In the genomic region with DNA sequence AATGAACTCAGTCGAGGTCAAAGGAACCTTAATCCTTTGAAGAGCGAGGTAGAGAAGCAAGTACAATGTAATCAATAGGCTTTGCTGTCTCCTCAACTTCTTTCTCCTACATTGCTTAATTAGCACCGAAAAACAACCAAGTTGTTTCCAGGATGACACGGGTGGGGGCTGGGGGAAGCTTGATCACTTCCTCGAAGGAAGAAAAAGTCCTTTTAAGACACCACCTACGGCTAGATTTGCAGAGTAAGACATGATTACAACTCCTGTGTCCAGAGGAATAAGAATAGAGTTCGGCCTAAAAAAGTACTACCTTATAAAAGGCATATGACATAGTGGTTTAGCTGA, we compare ENCODE assay signal across 8 cellular contexts. TPM values are rescaled to one million over a fixed set of nuclear protein-coding genes. Genes with fewer than 3 reads are reported as not detected.
DNase-seq lines count a peak whose midpoint lies in the region; ATAC-seq and TF ChIP-seq lines count a peak whose summit lies in the region.

No MANE protein-coding gene starts in this region.

- H3K27me3 ChIP-seq in SK-N-SH (ENCODE audit: insufficient read depth): no peaks in the 10 kb centered on the region
- H3K27me3 ChIP-seq in NT2/D1 (ENCODE audit: insufficient read depth, insufficient read length): no peaks in the 10 kb centered on the region
- no peaks in the 10 kb centered on the region for H3K27me3 ChIP-seq in upper lobe of right lung

- H3K9ac ChIP-seq in SK-N-SH (peak overlapping the region; percentile 100), NT2/D1 (ENCODE audit: insufficient read length, low read depth) (peak overlapping the region; percentile 71)

- no peaks in the 10 kb centered on the region for H3K9me2 ChIP-seq in SK-N-SH

- no peaks in the 10 kb centered on the region for H3K27me3 Mint-ChIP-seq in memory B cell

- H3F3A ChIP-seq in SK-N-SH (replicated peaks; ENCODE audit: insufficient read depth): peaks cover 41% of the 10 kb centered on the region

- H3K36me3 ChIP-seq in SK-N-SH (replicated peaks in 1 of 2; ENCODE audit: control insufficient read depth in 1 of 2, insufficient read depth in 2 of 2, low read length in 1 of 2) (peaks cover 0 to 4% of the 10 kb centered on the region in 2 experiments), NT2/D1 (ENCODE audit: insufficient read depth, insufficient read length, low read length) (no peaks in the 10 kb centered on the region), upper lobe of right lung (no peaks in the 10 kb centered on the region)

- ATAC-seq in SK-N-SH treated with all-trans-retinoic acid at 6 μM for 48 hours (no peak), memory B cell (ENCODE audit: low read depth) (no peak), upper lobe of right lung (no peak)

- no peaks in the 10 kb centered on the region for H3K9me3 Mint-ChIP-seq in memory B cell

- H3K4me1 ChIP-seq in SK-N-SH (ENCODE audit: control insufficient read depth in 1 of 2, insufficient read depth in 2 of 2, low read depth in 1 of 2, low read length in 1 of 2) (peaks cover 0 to 5% of the 10 kb centered on the region in 2 experiments; a peak in 2 of 4 replicates), NT2/D1 (ENCODE audit: insufficient read depth, insufficient read length) (no peaks in the 10 kb centered on the region), upper lobe of right lung (peaks cover 13% of the 10 kb centered on the region)

- H3K27ac ChIP-seq in SK-N-SH (ENCODE audit: low read depth in 2 of 2, low read length in 1 of 2) (peak overlapping the region; percentile 99 to 100), caudate nucleus (ENCODE audit: low read depth, low read length) (peak overlapping the region; percentile 100), upper lobe of right lung (peak overlapping the region; percentile 100)

- peak overlapping the region; percentile 99 for H3K27ac Mint-ChIP-seq in memory B cell

- peaks cover 2% of the 10 kb centered on the region for H3K36me3 Mint-ChIP-seq in memory B cell

- POLR2A ChIA-PET in SK-N-SH (lab: Yijun Ruan, JAX): interaction anchor here (0.7 to 1.9 kb wide), 12 partner anchors 13 to 452 kb away, joined by 3 to 16 read pairs (median 4); no protein-coding TSS in a partner anchor

- CTCF ChIA-PET in SK-N-SH (lab: Yijun Ruan, JAX): interaction anchor here (0.6 to 7.2 kb wide), 45 partner anchors 9 to 580 kb away, joined by 3 to 128 read pairs (median 10); no protein-coding TSS in a partner anchor

- no peaks in the 10 kb centered on the region for H4K20me1 ChIP-seq in SK-N-SH (ENCODE audit: insufficient read depth)

- H3K4me3 Mint-ChIP-seq in memory B cell: peak overlapping the region; percentile 94

- no peak for TF ChIP-seq EP300 in SK-N-SH (IDR thresholded peaks at IDR 0.05; ENCODE audit: borderline replicate concordance in 1 of 2, low read depth in 1 of 2, low read length in 1 of 2)

- peak overlapping the region; percentile 32 for H2AFZ ChIP-seq in SK-N-SH (ENCODE audit: low read depth)

- TF ChIP-seq CTCF in SK-N-SH (IDR thresholded peaks at IDR 0.05) (no peak), upper lobe of right lung (IDR thresholded peaks at IDR 0.05) (no peak)

- H3K4me3 ChIP-seq in SK-N-SH (ENCODE audit: low read depth in 2 of 2, low read length in 1 of 2) (peak overlapping the region; percentile 89 to 94), NT2/D1 (ENCODE audit: insufficient read length, low read depth) (peak overlapping the region; percentile 52), upper lobe of right lung (peak overlapping the region; percentile 72)

- DNase-seq in SK-N-SH: no peak
- no peak for DNase-seq in NT2/D1 (ENCODE audit: low read depth, low spot score)
- DNase-seq in caudate nucleus (lab: John Stamatoyannopoulos, UW): peak in 10 of 61 donors; percentile 1 to 26 (median 18)
- DNase-seq in memory B cell (ENCODE audit: low spot score in 2 of 2): peak; percentile 7 to 13
- no peak for DNase-seq in upper lobe of right lung
- no peak for DNase-seq in activated CD8-positive, alpha-beta memory T cell treated with anti-CD3 and anti-CD28 coated beads, Interleukin-2, amount 50 U/mL, for 4 hours
- DNase-seq in NK-92 treated with Interleukin-12 subunit alpha and Interleukin-12 subunit beta, amount 100 ng/mL, for 24 hours (lab: John Stamatoyannopoulos, UW): no peak

- H3K4me1 Mint-ChIP-seq in memory B cell: peaks cover 7% of the 10 kb centered on the region

- H3K4me2 ChIP-seq in SK-N-SH: peak overlapping the region; percentile 72

- under 1% methylated on average over 7 of the region's 7 CpGs for WGBS in SK-N-SH (ENCODE audit: low lambda C conversion rate)

- intact Hi-C loops in upper lobe of right lung (cut with DNase I): loop anchor here (10.0 kb wide), 1 partner anchor 279 kb away; no protein-coding TSS in a partner anchor

- no peak for TF ChIP-seq RAD21 in SK-N-SH (IDR thresholded peaks at IDR 0.05; ENCODE audit: low read length)

- H3K79me2 ChIP-seq in SK-N-SH (ENCODE audit: insufficient read depth): peaks cover 42% of the 10 kb centered on the region

- H3K9me3 ChIP-seq in SK-N-SH: no peaks in the 10 kb centered on the region
- H3K9me3 ChIP-seq in NT2/D1 (ENCODE audit: insufficient read depth, low read length): no peaks in the 10 kb centered on the region
- H3K9me3 ChIP-seq in upper lobe of right lung: no peaks in the 10 kb centered on the region

TF ChIP-seq in SK-N-SH, 30 proteins besides CTCF, POLR2A, EP300 and RAD21:
- TF ChIP-seq FOXM1 (IDR thresholded peaks at IDR 0.05; ENCODE audit: low read depth) (no peak), NFIC (IDR thresholded peaks at IDR 0.05; ENCODE audit: borderline replicate concordance) (no peak), TCF12 (IDR thresholded peaks at IDR 0.05) (no peak)

TF ChIP-seq in SK-N-SH treated with all-trans-retinoic acid at 6 μM for 48 hours, 23 proteins besides CTCF, POLR2A, EP300 and RAD21:
- TF ChIP-seq ZFP3 (CRISPR knock-in tag; IDR thresholded peaks at IDR 0.05): no peak
- TF ChIP-seq ARNTL (CRISPR knock-in tag; IDR thresholded peaks at IDR 0.05; ENCODE audit: borderline replicate concordance, low read depth): no peak
- TF ChIP-seq PATZ1 (CRISPR knock-in tag; IDR thresholded peaks at IDR 0.05; ENCODE audit: borderline replicate concordance): no peak
- TF ChIP-seq PPARA (CRISPR knock-in tag; IDR thresholded peaks at IDR 0.05; ENCODE audit: borderline replicate concordance): no peak
- no peak for TF ChIP-seq ZNF70 (CRISPR knock-in tag; IDR thresholded peaks at IDR 0.05)
- TF ChIP-seq ZFP30 (CRISPR knock-in tag; IDR thresholded peaks at IDR 0.05): no peak
- TF ChIP-seq ESRRG (CRISPR knock-in tag; IDR thresholded peaks at IDR 0.05): no peak
- no peak for TF ChIP-seq RARB (CRISPR knock-in tag; IDR thresholded peaks at IDR 0.05)
- TF ChIP-seq OSR1 (CRISPR knock-in tag; IDR thresholded peaks at IDR 0.05): no peak
- no peak for TF ChIP-seq ZNF565 (CRISPR knock-in tag; conservative IDR thresholded peaks at IDR 0.05; ENCODE audit: low read depth)
- TF ChIP-seq TCF4 (CRISPR knock-in tag; IDR thresholded peaks at IDR 0.05; ENCODE audit: borderline replicate concordance): no peak
- no peak for TF ChIP-seq TOX (CRISPR knock-in tag; IDR thresholded peaks at IDR 0.05; ENCODE audit: borderline replicate concordance)
- no peak for TF ChIP-seq BACH2 (CRISPR knock-in tag; IDR thresholded peaks at IDR 0.05; ENCODE audit: borderline replicate concordance)

RNA-seq across cellular contexts. Expression of gene ARRDC3, which starts 0.8 kb away (rescaled TPM):
- 24.6 and 26.0 TPM in 2 replicates for polyA plus RNA-seq in SK-N-SH (2012; rRNA removed)
- 17.4 and 18.4 TPM in 2 replicates for polyA plus RNA-seq in SK-N-SH (2012; cell fraction: cytosol; rRNA removed)
- polyA plus RNA-seq in SK-N-SH (2012; cell fraction: nucleus; rRNA removed): 28.4 and 68.8 TPM in 2 replicates
- 103 TPM for total RNA-seq in upper lobe of right lung

Comparison
In these comparisons a context has a peak if more than half of its experiments do, and no peak if none do; other contexts are left out.
1. DNase-seq: peak in memory B cell (2 of 2); none in SK-N-SH (single experiment), NT2/D1 (single experiment), upper lobe of right lung (single experiment), activated CD8-positive, alpha-beta memory T cell treated with anti-CD3 and anti-CD28 coated beads, Interleukin-2, amount 50 U/mL, for 4 hours (single experiment) and NK-92 treated with Interleukin-12 subunit alpha and Interleukin-12 subunit beta, amount 100 ng/mL, for 24 hours (single experiment).
2. Peak in every context shown above with its lines, with median percentiles within 50 percentile points of each other: H3K27ac ChIP-seq and H3K4me3 ChIP-seq.